9 cellular contexts compared by ENCODE assay signal in the genomic region with DNA sequence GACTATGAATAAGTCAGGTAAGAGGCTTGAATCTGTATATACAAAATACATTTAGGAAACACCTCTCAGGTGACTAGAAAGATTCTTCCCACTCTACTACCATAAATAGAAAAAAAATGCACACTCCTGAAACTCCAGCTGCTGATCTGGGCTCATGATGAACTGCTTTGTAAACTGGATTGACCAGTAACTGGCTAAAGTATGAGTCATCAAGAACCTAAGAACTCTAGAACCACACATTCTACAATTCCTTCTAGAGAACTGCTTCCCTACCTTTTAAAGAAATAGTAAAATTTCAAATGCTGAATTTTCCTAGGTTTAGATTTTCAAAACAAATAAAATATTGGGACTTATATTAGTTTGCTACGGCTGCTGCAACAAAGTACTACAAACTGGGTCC. TPM values are rescaled to one million over a fixed set of nuclear protein-coding genes. Genes with fewer than 3 reads are reported as not detected.
DNase-seq lines count a peak whose midpoint lies in the region; ATAC-seq and TF ChIP-seq lines count a peak whose summit lies in the region.
"Had no signal": no experiment of that assay in that cellular context is flagged by ENCODE, and none has a peak within 500 bp of the region (broad histone marks: within the 10 kb centered on the region; RNA-seq: fewer than 3 reads in every experiment).

No MANE protein-coding gene starts in this region.

- no peaks in the 10 kb centered on the region for H3K9me3 ChIP-seq in CD4-positive, CD25-positive, alpha-beta regulatory T cell (ENCODE audit: control insufficient read depth in 2 of 2, low read length in 2 of 2)
- no peaks in the 10 kb centered on the region for H3K9me3 ChIP-seq in left lung

- H3K4me1 Mint-ChIP-seq in CD4-positive, CD25-positive, alpha-beta regulatory T cell, result peaks cover 44 to 94% (median 78%) of the 10 kb centered on the region in 4 donors
- peaks cover 85% of the 10 kb centered on the region for H3K4me1 Mint-ChIP-seq in activated naive CD8-positive, alpha-beta T cell (ENCODE audit: low read depth)
- peaks cover 62% of the 10 kb centered on the region for H3K4me1 Mint-ChIP-seq in activated CD8-positive, alpha-beta memory T cell treated with anti-CD3 and anti-CD28 coated beads, Interleukin-2, amount 10 ng/mL, durations not matched to agents 7 days and 5 days

- peaks cover 21% of the 10 kb centered on the region for H3K36me3 ChIP-seq in CD4-positive, CD25-positive, alpha-beta regulatory T cell (ENCODE audit: control insufficient read depth, insufficient read depth, low read length)
- H3K36me3 ChIP-seq in left lung, result no peaks in the 10 kb centered on the region

- H3K27me3 Mint-ChIP-seq in CD4-positive, CD25-positive, alpha-beta regulatory T cell, result no peaks in the 10 kb centered on the region
- no peaks in the 10 kb centered on the region for H3K27me3 Mint-ChIP-seq in activated naive CD8-positive, alpha-beta T cell
- no peaks in the 10 kb centered on the region for H3K27me3 Mint-ChIP-seq in activated CD8-positive, alpha-beta memory T cell treated with anti-CD3 and anti-CD28 coated beads, Interleukin-2, amount 10 ng/mL, durations not matched to agents 7 days and 5 days

- DNase-seq in CD4-positive, CD25-positive, alpha-beta regulatory T cell, result no peak
- peak; percentile 78 for DNase-seq in HCEC 1CT
- DNase-seq in left lung, result no peak
- DNase-seq in DMS 273 (lab: John Stamatoyannopoulos, UW; ENCODE audit: unreplicated experiment), result no peak
- DNase-seq in activated CD8-positive, alpha-beta memory T cell treated with anti-CD3 and anti-CD28 coated beads, Interleukin-2, amount 10 ng/mL, durations not matched to agents 7 days and 5 days, result no peak
- DNase-seq: KG1 had no signal

- peak overlapping the region; percentile 68 to 82 (median 70) for H3K4me3 Mint-ChIP-seq in CD4-positive, CD25-positive, alpha-beta regulatory T cell
- peak overlapping the region; percentile 33 for H3K4me3 Mint-ChIP-seq in activated naive CD8-positive, alpha-beta T cell
- H3K4me3 Mint-ChIP-seq in activated CD8-positive, alpha-beta memory T cell treated with anti-CD3 and anti-CD28 coated beads, Interleukin-2, amount 10 ng/mL, durations not matched to agents 7 days and 5 days, result no peak overlapping the region

- intact Hi-C loops in left lung (cut with DNase I), result no loop called here

- CTCF ChIA-PET in activated CD8-positive, alpha-beta memory T cell treated with anti-CD3 and anti-CD28 coated beads, Interleukin-2, amount 10 ng/mL, durations not matched to agents 7 days and 5 days (lab: Charles Lee), result interaction anchor here (1.5 kb wide), 1 partner anchor 12 kb away, joined by 3 read pairs; no protein-coding TSS in a partner anchor

- peak overlapping the region in 2 of 3 donors; percentile 17 to 64 for H3K27ac Mint-ChIP-seq in CD4-positive, CD25-positive, alpha-beta regulatory T cell
- H3K27ac Mint-ChIP-seq in activated naive CD8-positive, alpha-beta T cell, result peak overlapping the region; percentile 80
- H3K27ac Mint-ChIP-seq in activated CD8-positive, alpha-beta memory T cell treated with anti-CD3 and anti-CD28 coated beads, Interleukin-2, amount 10 ng/mL, durations not matched to agents 7 days and 5 days, result no peak overlapping the region

- peaks cover 70% of the 10 kb centered on the region for H3K4me1 ChIP-seq in CD4-positive, CD25-positive, alpha-beta regulatory T cell (ENCODE audit: control insufficient read depth, insufficient read depth, low read length, poor library complexity, severe bottlenecking)
- H3K4me1 ChIP-seq in left lung, result peaks cover 24 to 97% of the 10 kb centered on the region in 2 donors

- ATAC-seq in CD4-positive, CD25-positive, alpha-beta regulatory T cell (ENCODE audit: low read depth in 2 of 2), result no peak
- peak; percentile 67 for ATAC-seq in left lung
- no peak for ATAC-seq in HG03039 (IDR thresholded peaks at IDR 0.05; ENCODE audit: unreplicated experiment)
- no peak for ATAC-seq in activated CD8-positive, alpha-beta memory T cell treated with anti-CD3 and anti-CD28 coated beads, Interleukin-2, amount 10 ng/mL, durations not matched to agents 7 days and 5 days
- no peak for ATAC-seq in HG02970 (IDR thresholded peaks at IDR 0.05; ENCODE audit: low FRiP score, unreplicated experiment)

- H3K4me3 ChIP-seq in CD4-positive, CD25-positive, alpha-beta regulatory T cell (ENCODE audit: low read depth, low read length), result peak overlapping the region; percentile 33
- H3K4me3 ChIP-seq in left lung, result no peak overlapping the region

- peaks cover 27% of the 10 kb centered on the region for H3K36me3 Mint-ChIP-seq in CD4-positive, CD25-positive, alpha-beta regulatory T cell
- H3K36me3 Mint-ChIP-seq in activated naive CD8-positive, alpha-beta T cell, result peaks cover 6% of the 10 kb centered on the region
- H3K36me3 Mint-ChIP-seq in activated CD8-positive, alpha-beta memory T cell treated with anti-CD3 and anti-CD28 coated beads, Interleukin-2, amount 10 ng/mL, durations not matched to agents 7 days and 5 days, result peaks cover 29% of the 10 kb centered on the region

- H3K27ac ChIP-seq in CD4-positive, CD25-positive, alpha-beta regulatory T cell (ENCODE audit: insufficient read depth, low read length, poor library complexity, severe bottlenecking), result no peak overlapping the region
- H3K27ac ChIP-seq in left lung, result peak overlapping the region; percentile 22 to 45

- H3K27me3 ChIP-seq in CD4-positive, CD25-positive, alpha-beta regulatory T cell (ENCODE audit: control insufficient read depth, insufficient read depth, low read length), result no peaks in the 10 kb centered on the region
- no peaks in the 10 kb centered on the region for H3K27me3 ChIP-seq in left lung

- no peaks in the 10 kb centered on the region for H3K9me3 Mint-ChIP-seq in CD4-positive, CD25-positive, alpha-beta regulatory T cell
- H3K9me3 Mint-ChIP-seq in activated naive CD8-positive, alpha-beta T cell (ENCODE audit: low read depth), result no peaks in the 10 kb centered on the region
- H3K9me3 Mint-ChIP-seq in activated CD8-positive, alpha-beta memory T cell treated with anti-CD3 and anti-CD28 coated beads, Interleukin-2, amount 10 ng/mL, durations not matched to agents 7 days and 5 days (ENCODE audit: low read depth), result no peaks in the 10 kb centered on the region

- no peak for TF ChIP-seq CTCF in left lung (IDR thresholded peaks at IDR 0.05)

RNA-seq across cellular contexts. Expression of gene ELF1, which starts 55.2 kb away (rescaled TPM):
- 285 TPM for total RNA-seq in CD4-positive, CD25-positive, alpha-beta regulatory T cell
- 100 to 1,000 TPM; 122 to 178 (median 141) TPM for polyA plus RNA-seq in CD4-positive, CD25-positive, alpha-beta regulatory T cell
- total RNA-seq in left lung, result 10 to 100 TPM; 58.5 to 84.6 TPM
- total RNA-seq in activated CD8-positive, alpha-beta memory T cell treated with anti-CD3 and anti-CD28 coated beads, Interleukin-2, amount 10 ng/mL, durations not matched to agents 7 days and 5 days, result 100 to 1,000 TPM; 120 to 143 TPM
